15 cellular contexts compared by ENCODE assay signal in genomic region chrX:29528281-29528680, GRCh38.
DNase-seq lines count a peak whose midpoint lies in the region; ATAC-seq and TF ChIP-seq lines count a peak whose summit lies in the region.
"Had no signal": no experiment of that assay in that cellular context is flagged by ENCODE, and none has a peak within 500 bp of the region (broad histone marks: within the 10 kb centered on the region; RNA-seq: fewer than 3 reads in every experiment).

No MANE protein-coding gene starts in this region.

- no peaks in the 10 kb centered on the region for H3K27me3 ChIP-seq in foreskin keratinocyte
- H3K27me3 ChIP-seq: BE2C had no signal

- TF ChIP-seq CTCF in foreskin keratinocyte (conservative IDR thresholded peaks at IDR 0.05): no peak

- no peak overlapping the region for H3K27ac ChIP-seq in foreskin keratinocyte
- H3K27ac ChIP-seq: psoas muscle had no signal

- H3K4me1 ChIP-seq in foreskin keratinocyte: no peaks in the 10 kb centered on the region
- H3K4me1 ChIP-seq: BE2C, psoas muscle had no signal

- ATAC-seq in GM18520 (IDR thresholded peaks at IDR 0.05; ENCODE audit: unreplicated experiment) (peak; percentile 77), GM21390 (IDR thresholded peaks at IDR 0.05; ENCODE audit: unreplicated experiment) (peak; percentile 88), HG02938 (IDR thresholded peaks at IDR 0.05; ENCODE audit: unreplicated experiment) (peak; percentile 70), HG03521 (IDR thresholded peaks at IDR 0.05; ENCODE audit: unreplicated experiment) (peak; percentile 86), foreskin keratinocyte (no peak)
- ATAC-seq: psoas muscle had no signal

- DNase-seq in activated gamma-delta T cell (lab: John Stamatoyannopoulos, UW) (no peak), foreskin keratinocyte (no peak), putamen (ENCODE audit: low spot score) (no peak), NCI-H128 (lab: John Stamatoyannopoulos, UW; ENCODE audit: unreplicated experiment) (no peak)
- DNase-seq: activated naive CD8-positive, alpha-beta T cell treated with anti-CD3 and anti-CD28 coated beads, Interleukin-2, amount 10 ng/mL, durations not matched to agents 7 days and 5 days; BE2C; DND-41; psoas muscle; RPMI8226; stimulated activated CD4-positive, alpha-beta T cell treated with anti-CD3 and anti-CD28 coated beads, Interleukin-2, amount 100 ng/mL, for 24 hours; stimulated activated naive CD4-positive, alpha-beta T cell had no signal
